ENCODE assay signal across 7 cellular contexts in genomic region chr4:53490965-53491622, GRCh38.
DNase-seq lines count a peak whose midpoint lies in the region; ATAC-seq and TF ChIP-seq lines count a peak whose summit lies in the region.

No MANE protein-coding gene starts in this region.

- TF ChIP-seq CTCF in GM12874 (IDR thresholded peaks at IDR 0.05; ENCODE audit: insufficient read depth, low read depth, low read length) (peak; percentile 59), WTC11 (IDR thresholded peaks at IDR 0.05) (no peak)

- intact Hi-C loops in right cardiac atrium (cut with DNase I), result loop anchor here in 2 of 4 donors (10.0 kb wide), 3 partner anchors 104 to 414 kb away; partner anchors contain the start of gene LNX1 (in 1 of the 2)

- H3K27me3 ChIP-seq in right cardiac atrium (ENCODE audit: control insufficient read depth, insufficient read depth), result no peaks in the 10 kb centered on the region

- ATAC-seq in WTC11 (peak; percentile 71), right cardiac atrium (peak; percentile 59 to 78), GM21825 (IDR thresholded peaks at IDR 0.05; ENCODE audit: unreplicated experiment) (no peak), HG03521 (IDR thresholded peaks at IDR 0.05; ENCODE audit: unreplicated experiment) (no peak)

- no peak overlapping the region for H3K4me3 Mint-ChIP-seq in WTC11

- CTCF ChIA-PET in WTC11 (lab: Charles Lee), result interaction anchor here (0.6 to 2.1 kb wide), 12 partner anchors 11 to 742 kb away, joined by 3 to 14 read pairs (median 4); no protein-coding TSS in a partner anchor

- no peak overlapping the region for H3K27ac Mint-ChIP-seq in WTC11

- no peaks in the 10 kb centered on the region for H3K36me3 Mint-ChIP-seq in WTC11

- H3K9me3 Mint-ChIP-seq in WTC11, result no peaks in the 10 kb centered on the region

- H3K4me1 Mint-ChIP-seq in WTC11, result peaks cover 14% of the 10 kb centered on the region

- H3K4me1 ChIP-seq in right cardiac atrium (ENCODE audit: control insufficient read depth, insufficient read depth, low read length), result no peaks in the 10 kb centered on the region

- no peaks in the 10 kb centered on the region for H3K9me3 ChIP-seq in right cardiac atrium (ENCODE audit: control insufficient read depth, low read length)

- H3K27ac ChIP-seq in right cardiac atrium (ENCODE audit: low read length), result peak overlapping the region; percentile 33

- H3K4me3 ChIP-seq in right cardiac atrium (ENCODE audit: low read length), result no peak overlapping the region

- WGBS in right cardiac atrium, result 42% methylated on average over 3 of the region's 3 CpGs

- no peaks in the 10 kb centered on the region for H3K27me3 Mint-ChIP-seq in WTC11 (ENCODE audit: low read depth)

- DNase-seq in LoVo (ENCODE audit: low spot score) (peak; percentile 19), WTC11 (ENCODE audit: low spot score) (peak; percentile 21), right cardiac atrium (peak in 1 of 3 donors; percentile 56), superior temporal gyrus (ENCODE audit: extremely low spot score) (peak; percentile 47)

- POLR2A ChIA-PET in WTC11 (lab: Charles Lee), result no interaction called here

TF ChIP-seq in WTC11, 78 proteins besides CTCF, POLR2A, EP300 and RAD21:
- TF ChIP-seq E2F4 (CRISPR knock-in tag; IDR thresholded peaks at IDR 0.05; ENCODE audit: borderline replicate concordance, low read depth), result no peak
- no peak for TF ChIP-seq HMGA2 (CRISPR knock-in tag; IDR thresholded peaks at IDR 0.05)
- TF ChIP-seq ZBTB21 (CRISPR knock-in tag; IDR thresholded peaks at IDR 0.05; ENCODE audit: borderline replicate concordance), result no peak
- no peak for TF ChIP-seq IRF1 (CRISPR knock-in tag; IDR thresholded peaks at IDR 0.05)
- TF ChIP-seq ERG (CRISPR knock-in tag; IDR thresholded peaks at IDR 0.05), result no peak
- no peak for TF ChIP-seq NFYB (CRISPR knock-in tag; conservative IDR thresholded peaks at IDR 0.05; ENCODE audit: low read depth)
- TF ChIP-seq AFF4 (CRISPR knock-in tag; IDR thresholded peaks at IDR 0.05; ENCODE audit: borderline replicate concordance), result no peak
- no peak for TF ChIP-seq E2F1 (CRISPR knock-in tag; IDR thresholded peaks at IDR 0.05)
- no peak for TF ChIP-seq SOX15 (CRISPR knock-in tag; IDR thresholded peaks at IDR 0.05)
- no peak for TF ChIP-seq ZNF121 (CRISPR knock-in tag; IDR thresholded peaks at IDR 0.05)

Comparison
In these comparisons a context has a peak if more than half of its experiments do, and no peak if none do; other contexts are left out.
1. ATAC-seq: peak in WTC11 (single experiment) and right cardiac atrium (2 of 2); none in GM21825 (single experiment) and HG03521 (single experiment).